ENCODE assay signal across 8 cellular contexts in genomic region chr6:2999005-2999620, GRCh38. TPM values are rescaled to one million over a fixed set of nuclear protein-coding genes. Genes with fewer than 3 reads are reported as not detected.
DNase-seq lines count a peak whose midpoint lies in the region; ATAC-seq and TF ChIP-seq lines count a peak whose summit lies in the region.

No MANE protein-coding gene starts in this region.

- H3K4me3 ChIP-seq in Panc1 (ENCODE audit: low read depth in 2 of 2, low read length in 2 of 2) (peak overlapping the region; percentile 69 to 92), colonic mucosa (peak overlapping the region; percentile 86), mesenchymal stem cell (ENCODE audit: insufficient read depth in 1 of 2, low read depth in 1 of 2, low read length in 2 of 2) (peak overlapping the region; percentile 60 to 85)

- intact Hi-C loops in Panc1 (cut with micrococcal nuclease; ENCODE audit: unreplicated experiment) (loop anchor here (1.0 to 10.0 kb wide), 2 partner anchors 54 to 256 kb away; partner anchors contain the start of gene PSMG4), colonic mucosa (cut with DNase I) (no loop called here)

- H2AK5ac ChIP-seq in mesenchymal stem cell (ENCODE audit: low read length, severe bottlenecking) = no peak overlapping the region

- peak overlapping the region; percentile 86 for H2AFZ ChIP-seq in mesenchymal stem cell (ENCODE audit: low read depth, low read length)

- H3K14ac ChIP-seq in mesenchymal stem cell (ENCODE audit: low read length in 2 of 2) = no peak overlapping the region

- CTCF ChIA-PET in Panc1 (lab: Charles Lee) = interaction anchor here (0.5 to 1.1 kb wide), 8 partner anchors 12 to 537 kb away, joined by 3 to 9 read pairs (median 4); no protein-coding TSS in a partner anchor

- DNase-seq in activated T-cell treated with anti-CD3 and anti-CD28 coated beads for 48 hours (ENCODE audit: low read depth) (peak; percentile 27), Panc1 (ENCODE audit: low read depth, low spot score) (no peak), colonic mucosa (no peak), mesenchymal stem cell (peak; percentile 95)
- no peak for DNase-seq in activated T-cell treated with anti-CD3 and anti-CD28 coated beads, Interleukin-2, amount 50 U/mL, for 1 hour

- peak overlapping the region; percentile 74 for H3K27ac ChIP-seq in Panc1 (ENCODE audit: low read length)
- H3K27ac ChIP-seq in colonic mucosa = peak overlapping the region; percentile 70
- H3K27ac ChIP-seq in mesenchymal stem cell (ENCODE audit: low read length, poor library complexity, severe bottlenecking) = no peak overlapping the region
- peak overlapping the region; percentile 55 for H3K27ac ChIP-seq in temporal lobe (ENCODE audit: low read depth, low read length)

- no peak overlapping the region for H2BK120ac ChIP-seq in mesenchymal stem cell (ENCODE audit: low read depth, low read length)

- no peak overlapping the region for H2BK15ac ChIP-seq in mesenchymal stem cell (ENCODE audit: low read depth, poor library complexity, severe bottlenecking)

- H3K9ac ChIP-seq in colonic mucosa (ENCODE audit: low read depth in 2 of 2, low read length in 2 of 2) (peak overlapping the region; percentile 6 to 66), mesenchymal stem cell (ENCODE audit: low read length) (peak overlapping the region; percentile 90)

- TF ChIP-seq CTCF in Panc1 (IDR thresholded peaks at IDR 0.05) = no peak
- no peak for TF ChIP-seq CTCF in colonic mucosa (IDR thresholded peaks at IDR 0.05)

- H4K91ac ChIP-seq in mesenchymal stem cell (ENCODE audit: low read length) = no peak overlapping the region

- no TSS peak for BruUV-seq in Panc1 (replicated peaks; lab: Mats Ljungman, UMichigan)

- 2% methylated on average over 25 of the region's 30 CpGs for WGBS in mesenchymal stem cell

- peak overlapping the region in 1 of 2 experiments; percentile 76 for H3K18ac ChIP-seq in mesenchymal stem cell (ENCODE audit: low read depth in 1 of 2, low read length in 2 of 2)

- H2BK12ac ChIP-seq in mesenchymal stem cell (ENCODE audit: low read length in 2 of 2) = no peak overlapping the region

- H3K36me3 ChIP-seq in Panc1 (ENCODE audit: control insufficient read depth, insufficient read depth, low read length) = no peaks in the 10 kb centered on the region; the same call in 1 of the 2 replicates
- H3K36me3 ChIP-seq in colonic mucosa = no peaks in the 10 kb centered on the region
- peaks cover 0 to under 1% of the 10 kb centered on the region in 2 experiments for H3K36me3 ChIP-seq in mesenchymal stem cell (ENCODE audit: control insufficient read depth in 1 of 2, insufficient read depth in 2 of 2, low read depth in 1 of 2, low read length in 2 of 2)

- POLR2A ChIA-PET in Panc1 (lab: Charles Lee) = interaction anchor here (0.6 to 1.2 kb wide), 6 partner anchors 9 to 190 kb away, joined by 3 to 13 read pairs (median 7); partner anchors contain the start of gene RIPK1

- H3K79me1 ChIP-seq in mesenchymal stem cell (replicated peaks; ENCODE audit: low read length, poor library complexity, severe bottlenecking) = peaks cover 3% of the 10 kb centered on the region

- in situ Hi-C loops in Panc1 (cut with HindIII; ENCODE audit: low pct_unique_long_range_greater_than_20kb, low sequenced_read_pairs) = no loop called here

- ATAC-seq in HG02884 (IDR thresholded peaks at IDR 0.05; ENCODE audit: unreplicated experiment) (peak; percentile 28), Panc1 (peak; percentile 55), HG03039 (IDR thresholded peaks at IDR 0.05; ENCODE audit: unreplicated experiment) (no peak)

- H3K4me1 ChIP-seq in Panc1 (ENCODE audit: control insufficient read depth, insufficient read depth, low read length) (peaks cover 8% of the 10 kb centered on the region), colonic mucosa (peaks cover 5% of the 10 kb centered on the region), mesenchymal stem cell (ENCODE audit: control insufficient read depth, insufficient read depth, low read depth, low read length) (peaks cover 9% of the 10 kb centered on the region)

- H2BK5ac ChIP-seq in mesenchymal stem cell (ENCODE audit: low read depth, low read length, poor library complexity, severe bottlenecking) = no peak overlapping the region

- H3K27me3 ChIP-seq in Panc1 (ENCODE audit: control insufficient read depth, insufficient read depth, low read length) (no peaks in the 10 kb centered on the region), colonic mucosa (no peaks in the 10 kb centered on the region), mesenchymal stem cell (ENCODE audit: control insufficient read depth in 1 of 2, insufficient read depth in 1 of 2, low read length in 2 of 2) (no peaks in the 10 kb centered on the region)

- peak overlapping the region; percentile 95 for H3K4me2 ChIP-seq in mesenchymal stem cell (ENCODE audit: low read length, poor library complexity, severe bottlenecking)

- H3K23ac ChIP-seq in mesenchymal stem cell (ENCODE audit: low read length in 2 of 2) = no peak overlapping the region

- H3K9me3 ChIP-seq in Panc1 (ENCODE audit: control insufficient read depth, insufficient read depth, low read depth, low read length) (no peaks in the 10 kb centered on the region), colonic mucosa (no peaks in the 10 kb centered on the region), mesenchymal stem cell (ENCODE audit: control insufficient read depth, low read length) (no peaks in the 10 kb centered on the region)

- no peak overlapping the region for H3K4ac ChIP-seq in mesenchymal stem cell (ENCODE audit: low read depth in 1 of 2, low read length in 2 of 2)

- H4K8ac ChIP-seq in mesenchymal stem cell (ENCODE audit: low read length) = no peak overlapping the region

RNA-seq across cellular contexts. Expression of gene NQO2, which starts 0.6 kb away (rescaled TPM):
- total RNA-seq in Panc1 (2021; ENCODE audit: unreplicated experiment) (45.7 TPM), colonic mucosa (10 to 100 TPM; 14.1 to 19.0 TPM), temporal lobe (6.1 TPM)
- 49.3 TPM for polyA plus RNA-seq in Panc1 (2012; ENCODE audit: insufficient read length)
- 20.8 TPM for polyA plus RNA-seq in mesenchymal stem cell (2013, experiment 1 of 2)
- polyA plus RNA-seq in mesenchymal stem cell (2013, experiment 2 of 2) = 21.0 TPM

RNA-seq across cellular contexts. Expression of gene SERPINB6, which starts 27.7 kb away (rescaled TPM):
- total RNA-seq in Panc1 (2021; ENCODE audit: unreplicated experiment) (131 TPM), colonic mucosa (100 to 1,000 TPM; 139 to 285 TPM), temporal lobe (14.5 TPM)
- polyA plus RNA-seq in Panc1 (2012; ENCODE audit: insufficient read length) = 155 TPM
- polyA plus RNA-seq in mesenchymal stem cell (2013, experiment 1 of 2) = 173 TPM
- polyA plus RNA-seq in mesenchymal stem cell (2013, experiment 2 of 2) = 171 TPM

Comparison
In these comparisons a context has a peak if more than half of its experiments do, and no peak if none do; other contexts are left out.
1. DNase-seq: peak in activated T-cell treated with anti-CD3 and anti-CD28 coated beads for 48 hours (single experiment) and mesenchymal stem cell (single experiment); none in activated T-cell treated with anti-CD3 and anti-CD28 coated beads, Interleukin-2, amount 50 U/mL, for 1 hour (single experiment), Panc1 (single experiment) and colonic mucosa (single experiment).
2. Peak in every context shown above with its lines, with median percentiles within 50 percentile points of each other: H3K4me3 ChIP-seq.